Comparison of ENCODE assay signal across 15 cellular contexts in the genomic region with DNA sequence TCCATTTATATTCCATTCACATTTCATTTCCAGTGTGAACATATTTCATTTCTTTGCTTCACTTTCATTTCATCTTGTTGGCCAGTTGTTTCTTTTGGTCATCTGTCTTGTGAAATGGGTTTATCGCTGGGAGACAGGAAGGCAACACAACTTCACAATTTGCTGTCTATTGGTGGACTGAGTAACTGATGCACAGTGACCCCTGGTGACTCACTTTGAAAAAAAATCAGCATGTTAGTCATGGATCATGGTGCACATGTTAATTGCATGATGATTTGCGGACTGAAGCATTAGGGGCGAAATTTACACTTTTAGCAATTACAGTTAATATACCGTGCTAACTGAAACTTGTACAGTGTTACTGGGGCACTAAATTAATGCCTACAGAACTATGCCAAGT. TPM values are rescaled to one million over a fixed set of nuclear protein-coding genes. Genes with fewer than 3 reads are reported as not detected.
DNase-seq lines count a peak whose midpoint lies in the region; ATAC-seq, FAIRE-seq and TF ChIP-seq lines count a peak whose summit lies in the region.
"Had no signal": no experiment of that assay in that cellular context is flagged by ENCODE, and none has a peak within 500 bp of the region (broad histone marks: within the 10 kb centered on the region; RNA-seq: fewer than 3 reads in every experiment).

No MANE protein-coding gene starts in this region.

- H4K20me1 ChIP-seq in Loucy (ENCODE audit: insufficient read depth, low read length, poor library complexity, severe bottlenecking) (no peaks in the 10 kb centered on the region), K562 (replicated peaks; ENCODE audit: control insufficient read depth, insufficient read depth, low read length) (no peaks in the 10 kb centered on the region)

- no peaks in the 10 kb centered on the region for H3K79me1 ChIP-seq in mesendoderm (ENCODE audit: low read length)

- WGBS in K562 (ENCODE audit: insufficient coverage, low coverage, missing lambda C conversion rate): 0% methylated on average over 4 of the region's 4 CpGs
- WGBS in mesendoderm (ENCODE audit: extremely low coverage, insufficient coverage, low lambda C conversion rate): no CpG with 5 or more reads among the region's 4 CpGs

- no peak overlapping the region for H2AK5ac ChIP-seq in mesendoderm (ENCODE audit: low read length)

- H3K56ac ChIP-seq in mesendoderm (ENCODE audit: low read length): no peak overlapping the region

- no peak overlapping the region for H2BK15ac ChIP-seq in mesendoderm (replicated peaks; ENCODE audit: low read depth)

- DNase-seq in GM06990 (ENCODE audit: extremely low read depth, insufficient read length) (no peak), K562 (ENCODE audit: extremely low read depth in 1 of 4, low spot score in 3 of 4) (peak in 3 of 4 experiments; percentile 5 to 6 (median 6)), mesendoderm (peak; percentile 12), HPDE6-E6E7 (ENCODE audit: extremely low spot score) (no peak), NCI-H345 treated with DMSO at 0.1 percent for 48 hours (lab: John Stamatoyannopoulos, UW; ENCODE audit: unreplicated experiment) (no peak)
- no peak for DNase-seq in activated effector memory CD4-positive, alpha-beta T cell treated with anti-CD3 and anti-CD28 coated beads, Interleukin-2, amount 50 U/mL, for 16 hours
- DNase-seq: activated CD4-positive, alpha-beta T cell treated with anti-CD3 and anti-CD28 coated beads for 4 hours; CD8-positive, alpha-beta memory T cell; NCI-H1092 treated with DMSO at 0.1 percent for 48 hours; NCI-H510A; SW 1271 had no signal

- intact Hi-C loops in K562 (cut with micrococcal nuclease): no loop called here

- H2BK5ac ChIP-seq in mesendoderm (ENCODE audit: low read length): no peak overlapping the region

- no peak for FAIRE-seq in K562 (lab: Jason Lieb, UNC)

- no peak overlapping the region for H2BK120ac ChIP-seq in mesendoderm (ENCODE audit: low read depth, low read length)

- no peak for ATAC-seq in K562
- ATAC-seq in GM19351 (IDR thresholded peaks at IDR 0.05; ENCODE audit: unreplicated experiment): no peak
- ATAC-seq: activated T-helper 17 cell treated with anti-CD3 and anti-CD28 coated beads, Interleukin-2, amount 50 U/mL, for 72 hours; body of pancreas had no signal

- H3K23ac ChIP-seq in mesendoderm (ENCODE audit: low read length): no peak overlapping the region

- no peaks in the 10 kb centered on the region for H3F3A ChIP-seq in Loucy (ENCODE audit: low read depth)

- H4K8ac ChIP-seq in mesendoderm (ENCODE audit: low read depth, low read length): no peak overlapping the region

- BruUV-seq in K562 (replicated peaks; lab: Mats Ljungman, UMichigan): no TSS peak

- H4K5ac ChIP-seq in mesendoderm (ENCODE audit: low read length): no peak overlapping the region

- H3K27ac ChIP-seq in K562 (ENCODE audit: extremely low read depth, low read depth, low read length) (no peak overlapping the region), mesendoderm (ENCODE audit: low read depth, low read length) (no peak overlapping the region)
- H3K27ac ChIP-seq: body of pancreas had no signal

- H3K79me2 ChIP-seq in Loucy (ENCODE audit: insufficient read depth, low read length): no peaks in the 10 kb centered on the region
- H3K79me2 ChIP-seq in K562 (ENCODE audit: control insufficient read depth, insufficient read depth, low read length): no peaks in the 10 kb centered on the region
- no peaks in the 10 kb centered on the region for H3K79me2 ChIP-seq in mesendoderm (ENCODE audit: control insufficient read depth, insufficient read depth, low read length)

- H3K27me3 ChIP-seq in GM06990 (replicated peaks; ENCODE audit: control insufficient read depth, insufficient read depth, low read length): no peaks in the 10 kb centered on the region; the same call in 1 of the 2 replicates
- H3K27me3 ChIP-seq in Loucy (ENCODE audit: insufficient read depth, low read length, poor library complexity, severe bottlenecking): no peaks in the 10 kb centered on the region
- no peaks in the 10 kb centered on the region for H3K27me3 ChIP-seq in K562 (ENCODE audit: control insufficient read depth in 2 of 2, insufficient read depth in 2 of 2, low read length in 2 of 2)
- no peaks in the 10 kb centered on the region for H3K27me3 ChIP-seq in mesendoderm (ENCODE audit: insufficient read depth, low read length, poor library complexity)
- H3K27me3 ChIP-seq: body of pancreas had no signal

- CTCF ChIA-PET in K562 (lab: Yijun Ruan, JAX; ENCODE audit: low intra/inter-chr PET ratio): no interaction called here

- TF ChIP-seq CTCF in GM06990 (IDR thresholded peaks at IDR 0.05; ENCODE audit: insufficient read depth, low read length, poor library complexity, severe bottlenecking) (peak; percentile 36), Loucy (conservative IDR thresholded peaks at IDR 0.05; ENCODE audit: low read length) (peak; percentile 60), K562 (IDR thresholded peaks at IDR 0.05 in 2 of 3, conservative IDR thresholded peaks at IDR 0.05 in 1 of 3; ENCODE audit: insufficient read depth in 2 of 3, low read depth in 1 of 3, low read length in 3 of 3) (0 out of 6 replicates have a peak, but pooled peaks of 2 of the 3 experiments have one; percentile 11 to 16)

- no peak overlapping the region for H2AFZ ChIP-seq in Loucy (ENCODE audit: low read length)
- no peak overlapping the region for H2AFZ ChIP-seq in K562 (ENCODE audit: low read depth, low read length)

- H3K18ac ChIP-seq in mesendoderm (ENCODE audit: low read length): no peak overlapping the region

- H3K4me1 ChIP-seq in Loucy (ENCODE audit: insufficient read depth, low read length, poor library complexity, severe bottlenecking): peaks cover 5% of the 10 kb centered on the region
- no peaks in the 10 kb centered on the region for H3K4me1 ChIP-seq in K562 (replicated peaks in 1 of 2; ENCODE audit: control insufficient read depth in 2 of 2, insufficient read depth in 2 of 2, low read length in 2 of 2)
- H3K4me1 ChIP-seq in mesendoderm (ENCODE audit: control insufficient read depth, low read depth, low read length): no peaks in the 10 kb centered on the region
- H3K4me1 ChIP-seq: body of pancreas had no signal

- H3K9me3 ChIP-seq in Loucy (ENCODE audit: insufficient read depth, low read depth, low read length): no peaks in the 10 kb centered on the region
- H3K9me3 ChIP-seq in K562 (replicated peaks; ENCODE audit: control insufficient read depth, insufficient read depth, low read depth, low read length): no peaks in the 10 kb centered on the region
- H3K9me3 ChIP-seq: body of pancreas had no signal

- H3K4me2 ChIP-seq in Loucy (ENCODE audit: low read depth, low read length, poor library complexity, severe bottlenecking): no peak overlapping the region
- no peak overlapping the region for H3K4me2 ChIP-seq in K562 (ENCODE audit: insufficient read depth, low read length)
- H3K4me2 ChIP-seq in mesendoderm (ENCODE audit: low read length): no peak overlapping the region

- no peak overlapping the region for H3K4ac ChIP-seq in mesendoderm (ENCODE audit: low read depth, low read length)

- H3K36me3 ChIP-seq in GM06990 (ENCODE audit: control insufficient read depth, insufficient read depth, low read length): no peaks in the 10 kb centered on the region
- no peaks in the 10 kb centered on the region for H3K36me3 ChIP-seq in Loucy (ENCODE audit: insufficient read depth, low read length)
- no peaks in the 10 kb centered on the region for H3K36me3 ChIP-seq in K562 (ENCODE audit: control insufficient read depth, insufficient read depth, low read length)
- no peaks in the 10 kb centered on the region for H3K36me3 ChIP-seq in mesendoderm (ENCODE audit: control insufficient read depth, insufficient read depth, low read length)

- no peak for TF ChIP-seq POLR2A in K562 (conservative IDR thresholded peaks at IDR 0.05)

- no peak overlapping the region for H3K4me3 ChIP-seq in GM06990 (replicated peaks; ENCODE audit: low read depth, low read length)
- no peak overlapping the region for H3K4me3 ChIP-seq in Loucy (ENCODE audit: low read length, poor library complexity, severe bottlenecking)
- H3K4me3 ChIP-seq in K562: no peak overlapping the region
- H3K4me3 ChIP-seq in mesendoderm (ENCODE audit: low read length): no peak overlapping the region
- H3K4me3 ChIP-seq: body of pancreas had no signal

- TF ChIP-seq RAD21 in K562 (CRISPR knock-in tag; conservative IDR thresholded peaks at IDR 0.05 in 1 of 2, IDR thresholded peaks at IDR 0.05 in 1 of 2): peak in 1 of 2 experiments; percentile 21; a peak in 1 of 4 replicates

- in situ Hi-C loops in K562 (cut with MboI): no loop called here

- TF ChIP-seq EP300 in K562 (IDR thresholded peaks at IDR 0.05; ENCODE audit: low read length): no peak

- no peaks in the 10 kb centered on the region for H3K9me1 ChIP-seq in K562 (ENCODE audit: control insufficient read depth, insufficient read depth, low read length)

- POLR2A ChIA-PET in K562 (lab: Yijun Ruan, JAX): no interaction called here

- H3K9ac ChIP-seq in Loucy (ENCODE audit: low read depth, low read length, poor library complexity, severe bottlenecking) (no peak overlapping the region), K562 (ENCODE audit: insufficient read depth in 1 of 2, low read depth in 2 of 2, low read length in 2 of 2) (no peak overlapping the region), mesendoderm (ENCODE audit: low read length) (no peak overlapping the region)

- no peaks in the 10 kb centered on the region for H3K9me2 ChIP-seq in Loucy (replicated peaks; ENCODE audit: low read depth, low read length)

TF ChIP-seq in K562, 482 proteins besides CTCF, POLR2A, EP300 and RAD21:
- no peak for TF ChIP-seq C11orf30 (IDR thresholded peaks at IDR 0.05; ENCODE audit: low read depth)
TF ChIP-seq in K562: peak in this region for 0.

RNA-seq across cellular contexts. Expression of a gene that starts 37.1 kb away (rescaled TPM):
- not detected in 2 replicates for total RNA-seq in K562 (2011; cell fraction: chromatin; rRNA removed; ENCODE audit: low replicate concordance)
- not detected in 2 replicates for total RNA-seq in K562 (2011; cell fraction: nucleolus; rRNA removed)
- not detected in 2 replicates for total RNA-seq in K562 (2011; cell fraction: nucleoplasm; rRNA removed)
- not detected in 2 replicates for total RNA-seq in K562 (2014; rRNA removed)
- total RNA-seq in K562 (2014; rRNA removed; fragmentation: Illumina TruSeq; extraction: Trizol): not detected in 2 replicates
- total RNA-seq in K562 (2015; rRNA removed; fragmentation: Illumina TruSeq; extraction: Trizol): not detected in 2 replicates
- total RNA-seq in K562 (2021): not detected in 2 replicates
- polyA plus RNA-seq in K562 (2011; rRNA removed): not detected in 2 replicates
- polyA plus RNA-seq in K562 (2011; cell fraction: cytosol; rRNA removed): not detected in 2 replicates
- polyA plus RNA-seq in K562 (2011; cell fraction: nucleus; rRNA removed): not detected in 2 replicates
- not detected in 2 replicates for polyA plus RNA-seq in K562 (2012)
- not detected in 2 replicates for polyA plus RNA-seq in K562 (2014; fragmentation: Illumina TruSeq; extraction: Trizol)
- polyA plus RNA-seq in K562 (2014; fragmentation: Nextera tagmentation; extraction: Ambion mirVana): not detected
- polyA plus RNA-seq in K562 (2014; rRNA removed): not detected in 2 replicates
- polyA minus RNA-seq in K562 (2011; rRNA and poly(A)+ RNA removed): not detected in 2 replicates
- not detected in 2 replicates for polyA minus RNA-seq in K562 (2011; cell fraction: cytosol; rRNA and poly(A)+ RNA removed)
- not detected in 2 replicates for polyA minus RNA-seq in K562 (2011; cell fraction: nucleus; rRNA and poly(A)+ RNA removed)
- polyA plus RNA-seq in mesendoderm (2013, experiment 1 of 2): 0.69 TPM
- 0.77 TPM for polyA plus RNA-seq in mesendoderm (2013, experiment 2 of 2)
- total RNA-seq: activated T-helper 17 cell treated with anti-CD3 and anti-CD28 coated beads, Interleukin-2, amount 50 U/mL, for 72 hours; CD8-positive, alpha-beta memory T cell had no signal
- polyA plus RNA-seq: CD8-positive, alpha-beta memory T cell had no signal

Comparison
In these comparisons a context has a peak if more than half of its experiments do, and no peak if none do; other contexts are left out.
1. DNase-seq: peak in K562 (3 of 4) and mesendoderm (single experiment); none in GM06990 (single experiment), HPDE6-E6E7 (single experiment), activated effector memory CD4-positive, alpha-beta T cell treated with anti-CD3 and anti-CD28 coated beads, Interleukin-2, amount 50 U/mL, for 16 hours (single experiment) and NCI-H345 treated with DMSO at 0.1 percent for 48 hours (single experiment).
2. Peak in every context shown above with its lines, with median percentiles within 50 percentile points of each other: CTCF ChIP-seq.